18 cellular contexts compared by ENCODE assay signal in genomic region chr4:182549386-182549785, GRCh38.
DNase-seq lines count a peak whose midpoint lies in the region; TF ChIP-seq lines count a peak whose summit lies in the region.
"Had no signal": no experiment of that assay in that cellular context is flagged by ENCODE, and none has a peak within 500 bp of the region (broad histone marks: within the 10 kb centered on the region; RNA-seq: fewer than 3 reads in every experiment).

No MANE protein-coding gene starts in this region.

- peaks cover 44% of the 10 kb centered on the region for H3K4me1 ChIP-seq in HAP-1
- peaks cover 0 to 14% of the 10 kb centered on the region in 2 donors for H3K4me1 ChIP-seq in thyroid gland
- H3K4me1 ChIP-seq in Caco-2 = no peaks in the 10 kb centered on the region
- peaks cover 40% of the 10 kb centered on the region for H3K4me1 ChIP-seq in smooth muscle cell (ENCODE audit: low read depth)
- peaks cover 10% of the 10 kb centered on the region for H3K4me1 ChIP-seq in A673 (ENCODE audit: insufficient read depth, low read length, poor library complexity, severe bottlenecking)
- H3K4me1 ChIP-seq: Peyer's patch had no signal

- TF ChIP-seq POLR2A in thyroid gland (IDR thresholded peaks at IDR 0.05) = no peak

- H3K27ac Mint-ChIP-seq in chondrocyte (ENCODE audit: unreplicated experiment) (peak overlapping the region; percentile 71), nephron (peak overlapping the region in 2 of 3 experiments; percentile 39 to 51), Caco-2 (ENCODE audit: unreplicated experiment) (no peak overlapping the region)
- H3K27ac Mint-ChIP-seq: B cell had no signal

- H3K27me3 ChIP-seq in HAP-1 (ENCODE audit: low read depth) (no peaks in the 10 kb centered on the region), thyroid gland (no peaks in the 10 kb centered on the region), Caco-2 (replicated peaks; ENCODE audit: control insufficient read depth, insufficient read depth, low read length) (no peaks in the 10 kb centered on the region), smooth muscle cell (ENCODE audit: low read depth) (no peaks in the 10 kb centered on the region), A673 (replicated peaks; ENCODE audit: insufficient read depth, low read depth, low read length, poor library complexity) (no peaks in the 10 kb centered on the region)
- H3K27me3 ChIP-seq: Peyer's patch had no signal

- no peak for TF ChIP-seq CTCF in chondrocyte (IDR thresholded peaks at IDR 0.05)
- no peak for TF ChIP-seq CTCF in nephron (IDR thresholded peaks at IDR 0.05; ENCODE audit: unreplicated experiment in 3 of 3)
- no peak for TF ChIP-seq CTCF in thyroid gland (IDR thresholded peaks at IDR 0.05)
- no peak for TF ChIP-seq CTCF in Caco-2 (IDR thresholded peaks at IDR 0.05; ENCODE audit: insufficient read depth in 1 of 2, low read depth in 1 of 2, low read length in 1 of 2, severe bottlenecking in 1 of 2, unreplicated experiment in 1 of 2)
- no peak for TF ChIP-seq CTCF in smooth muscle cell (IDR thresholded peaks at IDR 0.05; ENCODE audit: borderline replicate concordance, insufficient read depth, poor library complexity, severe bottlenecking)
- TF ChIP-seq CTCF in A673 (conservative IDR thresholded peaks at IDR 0.05; ENCODE audit: low read depth, low read length) = no peak

- CTCF ChIA-PET in Caco-2 (lab: Charles Lee) (no interaction called here), A673 (lab: Charles Lee) (no interaction called here)

- POLR2A ChIA-PET in Caco-2 (lab: Charles Lee) (no interaction called here), A673 (lab: Charles Lee; ENCODE audit: low non-redundant PET) (no interaction called here)

- BruUV-seq in Caco-2 (replicated peaks; lab: Mats Ljungman, UMichigan) (no TSS peak), A673 (replicated peaks; lab: Mats Ljungman, UMichigan) (no TSS peak)

- in situ Hi-C loops in HAP-1 (cut with MboI; ENCODE audit: low sequenced_read_pairs) = no loop called here

- no peaks in the 10 kb centered on the region for H3K36me3 Mint-ChIP-seq in chondrocyte (ENCODE audit: low read depth)
- H3K36me3 Mint-ChIP-seq in nephron (ENCODE audit: low read depth) = peaks cover 4% of the 10 kb centered on the region
- H3K36me3 Mint-ChIP-seq in Caco-2 (ENCODE audit: insufficient read depth, unreplicated experiment) = peaks cover 7% of the 10 kb centered on the region

- peaks cover 2% of the 10 kb centered on the region for H3F3A ChIP-seq in smooth muscle cell (ENCODE audit: low read depth)

- no peaks in the 10 kb centered on the region for H3K9me3 ChIP-seq in HAP-1
- H3K9me3 ChIP-seq in thyroid gland = no peaks in the 10 kb centered on the region
- H3K9me3 ChIP-seq in Caco-2 = no peaks in the 10 kb centered on the region
- H3K9me3 ChIP-seq in smooth muscle cell (replicated peaks; ENCODE audit: low read depth) = no peaks in the 10 kb centered on the region
- H3K9me3 ChIP-seq in A673 (ENCODE audit: low read depth, low read length, poor library complexity, severe bottlenecking) = no peaks in the 10 kb centered on the region
- H3K9me3 ChIP-seq: Peyer's patch had no signal

- H3K4me3 Mint-ChIP-seq in chondrocyte (ENCODE audit: unreplicated experiment) (no peak overlapping the region), nephron (no peak overlapping the region), Caco-2 (ENCODE audit: unreplicated experiment) (no peak overlapping the region)
- H3K4me3 Mint-ChIP-seq: B cell had no signal

- H3K36me3 ChIP-seq in HAP-1 (replicated peaks) = no peaks in the 10 kb centered on the region
- no peaks in the 10 kb centered on the region for H3K36me3 ChIP-seq in thyroid gland
- H3K36me3 ChIP-seq in Caco-2 (ENCODE audit: control insufficient read depth, insufficient read depth, low read length) = no peaks in the 10 kb centered on the region; the same call in 1 of the 2 replicates
- H3K36me3 ChIP-seq in smooth muscle cell (ENCODE audit: low read depth) = no peaks in the 10 kb centered on the region
- no peaks in the 10 kb centered on the region for H3K36me3 ChIP-seq in A673 (ENCODE audit: insufficient read depth, low read length, poor library complexity, severe bottlenecking)
- H3K36me3 ChIP-seq: Peyer's patch had no signal

- no peak overlapping the region for H3K9ac ChIP-seq in smooth muscle cell (ENCODE audit: low read depth)

- DNase-seq in HAP-1 (ENCODE audit: low spot score in 2 of 2) (peak; percentile 74 to 84), chondrocyte (ENCODE audit: low spot score) (no peak), thyroid gland (no peak), Caco-2 (no peak), smooth muscle cell (lab: John Stamatoyannopoulos, UW; ENCODE audit: unreplicated experiment) (no peak), A673 (ENCODE audit: low spot score) (no peak)
- DNase-seq: DMS79, H7, KBM-7, NCI-H1092 treated with DMSO at 0.1 percent for 48 hours, NCI-H1436 treated with DMSO at 0.1 percent for 48 hours, NCI-H2029 treated with DMSO at 0.1 percent for 48 hours, NCI-H345, NCI-H524 treated with DMSO at 0.1 percent for 48 hours, NCI-H82, Peyer's patch had no signal

- H3K4me3 ChIP-seq in HAP-1 (no peak overlapping the region), thyroid gland (replicated peaks in 1 of 3) (no peak overlapping the region), Caco-2 (ENCODE audit: low read depth, low read length) (no peak overlapping the region), smooth muscle cell (no peak overlapping the region), A673 (ENCODE audit: low read depth, low read length, poor library complexity, severe bottlenecking) (no peak overlapping the region)
- H3K4me3 ChIP-seq: Peyer's patch had no signal

- intact Hi-C loops in thyroid gland (cut with DNase I) = no loop called here
- intact Hi-C loops in Caco-2 (cut with micrococcal nuclease; ENCODE audit: unreplicated experiment) = no loop called here
- intact Hi-C loops in A673 (cut with micrococcal nuclease; ENCODE audit: unreplicated experiment) = no loop called here

- H3K27me3 Mint-ChIP-seq in chondrocyte (ENCODE audit: low read depth) (no peaks in the 10 kb centered on the region), nephron (ENCODE audit: low read depth) (no peaks in the 10 kb centered on the region), Caco-2 (ENCODE audit: insufficient read depth, unreplicated experiment) (no peaks in the 10 kb centered on the region)

- 41 to 50% methylated on average over 5 of the region's 5 CpGs for WGBS in thyroid gland, 2 donors
- 35% methylated on average over 5 of the region's 5 CpGs for WGBS in smooth muscle cell (ENCODE audit: low lambda C conversion rate)

- H3K4me2 ChIP-seq in smooth muscle cell = no peak overlapping the region

- H3K27ac ChIP-seq in thyroid gland (peak overlapping the region in 2 of 3 donors; percentile 24 to 29), smooth muscle cell (ENCODE audit: low read depth) (no peak overlapping the region), A673 (ENCODE audit: low read depth, low read length, poor library complexity, severe bottlenecking) (no peak overlapping the region)
- H3K27ac ChIP-seq: Peyer's patch had no signal

- no peaks in the 10 kb centered on the region for H3K9me3 Mint-ChIP-seq in chondrocyte (ENCODE audit: low read depth)
- no peaks in the 10 kb centered on the region for H3K9me3 Mint-ChIP-seq in nephron
- H3K9me3 Mint-ChIP-seq in Caco-2 (ENCODE audit: unreplicated experiment) = no peaks in the 10 kb centered on the region

- no peak overlapping the region for H2AFZ ChIP-seq in smooth muscle cell (ENCODE audit: low read depth)

- peaks cover 25% of the 10 kb centered on the region for H3K4me1 Mint-ChIP-seq in chondrocyte (ENCODE audit: low read depth)
- H3K4me1 Mint-ChIP-seq in nephron = peaks cover 29% of the 10 kb centered on the region
- peaks cover 13% of the 10 kb centered on the region for H3K4me1 Mint-ChIP-seq in Caco-2 (ENCODE audit: low read depth, unreplicated experiment)
- H3K4me1 Mint-ChIP-seq: B cell had no signal

- peaks cover 72% of the 10 kb centered on the region for H4K20me1 ChIP-seq in smooth muscle cell (ENCODE audit: low read depth)

- H3K79me2 ChIP-seq in smooth muscle cell (ENCODE audit: low read depth) = peaks cover 23% of the 10 kb centered on the region

Comparison
In these comparisons a context has a peak if more than half of its experiments do, and no peak if none do; other contexts are left out.
1. DNase-seq: peak in HAP-1 (2 of 2); none in chondrocyte (single experiment), thyroid gland (0 of 2), Caco-2 (0 of 2), smooth muscle cell (single experiment) and A673 (single experiment).
2. H3K27ac ChIP-seq: peak in thyroid gland (2 of 3); none in smooth muscle cell (single experiment) and A673 (single experiment).